1 cellular context compared by ENCODE assay signal in genomic region chr5:139275536-139276297, GRCh38.
TF ChIP-seq lines count a peak whose summit lies in the region.

No MANE protein-coding gene starts in this region.

TF ChIP-seq in HepG2, 621 proteins besides CTCF, POLR2A, EP300 and RAD21 (continued from another document and continues in another):
- no peak for TF ChIP-seq ZSCAN5A (CRISPR knock-in tag; IDR thresholded peaks at IDR 0.05; ENCODE audit: borderline replicate concordance)
- TF ChIP-seq ZSCAN9 (CRISPR knock-in tag; IDR thresholded peaks at IDR 0.05; ENCODE audit: borderline replicate concordance) = no peak
- no peak for TF ChIP-seq ZNF546 (CRISPR knock-in tag; conservative IDR thresholded peaks at IDR 0.05)
- no peak for TF ChIP-seq ZFP91 (CRISPR knock-in tag; IDR thresholded peaks at IDR 0.05; ENCODE audit: borderline replicate concordance)
- 0 out of 2 replicates have a peak, but pooled peaks have one; percentile 40 for TF ChIP-seq ZNF224 (CRISPR knock-in tag; IDR thresholded peaks at IDR 0.05)
- TF ChIP-seq AGO2 (optimal IDR thresholded peaks at IDR 0.05; ENCODE audit: low read depth, low read length) = no peak
- TF ChIP-seq THRA (CRISPR knock-in tag; IDR thresholded peaks at IDR 0.05; ENCODE audit: borderline replicate concordance) = no peak
- TF ChIP-seq ZZZ3 (CRISPR knock-in tag; IDR thresholded peaks at IDR 0.05; ENCODE audit: borderline replicate concordance) = no peak
- TF ChIP-seq RXRA (CRISPR knock-in tag; IDR thresholded peaks at IDR 0.05) = 0 out of 2 replicates have a peak, but pooled peaks have one; percentile 7
- no peak for TF ChIP-seq ETV5 (CRISPR knock-in tag; IDR thresholded peaks at IDR 0.05; ENCODE audit: borderline replicate concordance)
- TF ChIP-seq ZNF83 (CRISPR knock-in tag; IDR thresholded peaks at IDR 0.05; ENCODE audit: borderline replicate concordance) = no peak
- TF ChIP-seq ZNF430 (CRISPR knock-in tag; IDR thresholded peaks at IDR 0.05) = no peak
- peak; percentile 87 for TF ChIP-seq SAP130 (CRISPR knock-in tag; IDR thresholded peaks at IDR 0.05; ENCODE audit: low read depth)
- no peak for TF ChIP-seq ZBTB3 (CRISPR knock-in tag; IDR thresholded peaks at IDR 0.05; ENCODE audit: borderline replicate concordance, low read depth)
- TF ChIP-seq HMG20B (CRISPR knock-in tag; conservative IDR thresholded peaks at IDR 0.05) = no peak
- TF ChIP-seq ZNF713 (CRISPR knock-in tag; IDR thresholded peaks at IDR 0.05) = no peak
- TF ChIP-seq GFI1 (CRISPR knock-in tag; IDR thresholded peaks at IDR 0.05; ENCODE audit: borderline replicate concordance) = peak; percentile 31; the same call in 1 of the 2 replicates
- no peak for TF ChIP-seq FOXA1 (IDR thresholded peaks at IDR 0.05)
- TF ChIP-seq FOXA1 (CRISPR knock-in tag; IDR thresholded peaks at IDR 0.05) = no peak
- TF ChIP-seq ARNT2 (CRISPR knock-in tag; IDR thresholded peaks at IDR 0.05; ENCODE audit: low read depth) = no peak
- no peak for TF ChIP-seq HES4 (CRISPR knock-in tag; IDR thresholded peaks at IDR 0.05; ENCODE audit: borderline replicate concordance)
- no peak for TF ChIP-seq PRDM15 (CRISPR knock-in tag; IDR thresholded peaks at IDR 0.05)
- TF ChIP-seq ZNF772 (CRISPR knock-in tag; IDR thresholded peaks at IDR 0.05) = no peak
- no peak for TF ChIP-seq DRAP1 (CRISPR knock-in tag; IDR thresholded peaks at IDR 0.05)
- no peak for TF ChIP-seq ZFYVE20 (CRISPR knock-in tag; IDR thresholded peaks at IDR 0.05; ENCODE audit: borderline replicate concordance, low read depth)
- 0 out of 2 replicates have a peak, but pooled peaks have one; percentile 4 for TF ChIP-seq PHF8 (CRISPR knock-in tag; IDR thresholded peaks at IDR 0.05)
- TF ChIP-seq RFX5 (IDR thresholded peaks at IDR 0.05; ENCODE audit: low read depth, low read length) = no peak
- TF ChIP-seq ZNF780A (CRISPR knock-in tag; IDR thresholded peaks at IDR 0.05) = no peak
- peak; percentile 98 for TF ChIP-seq ZNF770 (CRISPR knock-in tag; IDR thresholded peaks at IDR 0.05)
- no peak for TF ChIP-seq SNAPC4 (CRISPR knock-in tag; IDR thresholded peaks at IDR 0.05)
- no peak for TF ChIP-seq ZNF367 (CRISPR knock-in tag; IDR thresholded peaks at IDR 0.05; ENCODE audit: borderline replicate concordance)
- no peak for TF ChIP-seq RXRB (CRISPR knock-in tag; IDR thresholded peaks at IDR 0.05; ENCODE audit: borderline replicate concordance)
- TF ChIP-seq ZNF501 (CRISPR knock-in tag; IDR thresholded peaks at IDR 0.05) = peak; percentile 50; the same call in 1 of the 2 replicates
- no peak for TF ChIP-seq ZNF280D (CRISPR knock-in tag; IDR thresholded peaks at IDR 0.05)
- TF ChIP-seq ZNF124 (CRISPR knock-in tag; IDR thresholded peaks at IDR 0.05) = peak; percentile 13; the same call in 1 of the 2 replicates
